In genomic region chr7:158508802-158509385, GRCh38 we compare ENCODE assay signal across 1 cellular context.
TF ChIP-seq lines count a peak whose summit lies in the region.

No MANE protein-coding gene starts in this region.

TF ChIP-seq in K562, 482 proteins besides CTCF, POLR2A, EP300 and RAD21 (continued from another document):
- TF ChIP-seq YY1 (IDR thresholded peaks at IDR 0.05; ENCODE audit: borderline replicate concordance in 1 of 3, control insufficient read depth in 1 of 3, extremely low read depth in 1 of 3, insufficient read depth in 3 of 3, insufficient read length in 1 of 3, insufficient replicate concordance in 2 of 3, low read depth in 1 of 3, low read length in 2 of 3), result no peak
- TF ChIP-seq SMARCA4 (IDR thresholded peaks at IDR 0.05), result no peak
- no peak for TF ChIP-seq YBX1 (IDR thresholded peaks at IDR 0.05)
- TF ChIP-seq CREB1 (IDR thresholded peaks at IDR 0.05), result no peak
- TF ChIP-seq CREB1 (CRISPR knock-in tag; IDR thresholded peaks at IDR 0.05), result no peak
- 0 out of 2 replicates have a peak, but pooled peaks have one; percentile 34 for TF ChIP-seq GABPA (tag; conservative IDR thresholded peaks at IDR 0.05; ENCODE audit: low read depth)
- no peak for TF ChIP-seq ZNF764 (CRISPR knock-in tag; IDR thresholded peaks at IDR 0.05; ENCODE audit: low read depth)
- peak; percentile 41; the same call in 1 of the 2 replicates for TF ChIP-seq ARID4B (CRISPR knock-in tag; IDR thresholded peaks at IDR 0.05)
- peak in 1 of 2 experiments; percentile 9; a peak in 1 of 3 replicates for TF ChIP-seq CBX3 (IDR thresholded peaks at IDR 0.05; ENCODE audit: borderline replicate concordance in 1 of 2, low read length in 2 of 2)
